Comparison of ENCODE assay signal across 21 cellular contexts in genomic region chr2:71736091-71736878, GRCh38.
DNase-seq lines count a peak whose midpoint lies in the region; ATAC-seq and TF ChIP-seq lines count a peak whose summit lies in the region.
"Had no signal": no experiment of that assay in that cellular context is flagged by ENCODE, and none has a peak within 500 bp of the region (broad histone marks: within the 10 kb centered on the region; RNA-seq: fewer than 3 reads in every experiment).

No MANE protein-coding gene starts in this region.

- H3K4me1 ChIP-seq in psoas muscle: no peaks in the 10 kb centered on the region
- H3K4me1 ChIP-seq: uterus had no signal

- 22 to 44% (median 31%) methylated on average over 13 of the region's 13 CpGs for WGBS in psoas muscle, 3 donors

- TF ChIP-seq CTCF in psoas muscle (IDR thresholded peaks at IDR 0.05): no peak

- no peaks in the 10 kb centered on the region for H3K27me3 ChIP-seq in psoas muscle (ENCODE audit: insufficient read depth in 3 of 3, low read length in 2 of 3)
- H3K27me3 ChIP-seq: SJCRH30, uterus had no signal

- H3K27ac ChIP-seq in psoas muscle: no peak overlapping the region
- H3K27ac ChIP-seq: SJCRH30, uterus had no signal

- peak; percentile 80 for DNase-seq in DMS53 treated with DMSO at 0.1 percent for 48 hours (lab: John Stamatoyannopoulos, UW; ENCODE audit: unreplicated experiment)
- DNase-seq in NCI-H510A treated with DMSO at 0.1 percent for 48 hours (lab: John Stamatoyannopoulos, UW): peak; percentile 36
- DNase-seq in left cardiac atrium: peak; percentile 37
- peak in 1 of 2 donors; percentile 70 for DNase-seq in psoas muscle
- no peak for DNase-seq in NCI-H2171 (lab: John Stamatoyannopoulos, UW)
- DNase-seq in globus pallidus (ENCODE audit: low spot score): no peak
- DNase-seq: ACHN; activated CD4-positive, alpha-beta T cell treated with anti-CD3 and anti-CD28 coated beads for 1 hour; activated CD8-positive, alpha-beta memory T cell treated with anti-CD3 and anti-CD28 coated beads for 24 hours; activated naive CD4-positive, alpha-beta T cell treated with Interleukin-2 at 50 U/mL for 16 hours; activated T-cell treated with anti-CD3 and anti-CD28 coated beads, Interleukin-2, amount 50 U/mL, for 4 hours; H9; hippocampal formation; NCI-H526 treated with DMSO at 0.1 percent for 48 hours; OCI-M1; SJCRH30; stimulated activated CD8-positive, alpha-beta memory T cell treated with anti-CD3 and anti-CD28 coated beads, Interleukin-4, amount 100 ng/mL, for 48 hours; T-cell; uterus had no signal

- intact Hi-C loops in left cardiac atrium (cut with DNase I) (no loop called here), psoas muscle (cut with DNase I) (no loop called here)

- H3K9me3 ChIP-seq in psoas muscle: no peaks in the 10 kb centered on the region

- H3K4me3 ChIP-seq in psoas muscle: no peak overlapping the region
- H3K4me3 ChIP-seq: SJCRH30, uterus had no signal

- ATAC-seq in left cardiac atrium (peak; percentile 72 to 79), psoas muscle (peak in 3 of 4 donors; percentile 73 to 86 (median 74)), GM18868 (IDR thresholded peaks at IDR 0.05; ENCODE audit: unreplicated experiment) (no peak), GM18909 (IDR thresholded peaks at IDR 0.05; ENCODE audit: poor library complexity, unreplicated experiment) (no peak)
- ATAC-seq: activated T-cell treated with anti-CD3 and anti-CD28 coated beads, Interleukin-2, amount 50 U/mL, for 4 hours; T-cell had no signal

- H3K36me3 ChIP-seq in psoas muscle (ENCODE audit: insufficient read depth in 1 of 2, low read depth in 1 of 2): no peaks in the 10 kb centered on the region
- H3K36me3 ChIP-seq: SJCRH30, uterus had no signal

Comparison
In these comparisons a context has a peak if more than half of its experiments do, and no peak if none do; other contexts are left out.
1. DNase-seq: peak in DMS53 treated with DMSO at 0.1 percent for 48 hours (single experiment), NCI-H510A treated with DMSO at 0.1 percent for 48 hours (single experiment) and left cardiac atrium (single experiment); none in NCI-H2171 (single experiment) and globus pallidus (single experiment).
2. ATAC-seq: peak in left cardiac atrium (2 of 2) and psoas muscle (3 of 4); none in GM18868 (single experiment) and GM18909 (single experiment).